21 cellular contexts compared by ENCODE assay signal in genomic region chr1:113630340-113631327, GRCh38.
DNase-seq lines count a peak whose midpoint lies in the region; ATAC-seq and TF ChIP-seq lines count a peak whose summit lies in the region.
"Had no signal": no experiment of that assay in that cellular context is flagged by ENCODE, and none has a peak within 500 bp of the region (broad histone marks: within the 10 kb centered on the region; RNA-seq: fewer than 3 reads in every experiment).

No MANE protein-coding gene starts in this region.

- H3K9ac ChIP-seq in PC-3 (ENCODE audit: low read length): no peak overlapping the region
- H3K9ac ChIP-seq: SK-N-SH had no signal

- CTCF ChIA-PET in activated naive CD4-positive, alpha-beta T cell treated with anti-CD3 and anti-CD28 coated beads, Interleukin-2, amount 10 ng/mL, durations not matched to agents 7 days and 5 days (lab: Charles Lee): interaction anchor here (0.8 kb wide), 1 partner anchor 155 kb away, joined by 3 read pairs; no protein-coding TSS in a partner anchor
- CTCF ChIA-PET in WTC11 (lab: Charles Lee) (no interaction called here), PC-3 (lab: Charles Lee) (no interaction called here)

- no TSS peak for BruUV-seq in PC-3 (replicated peaks; lab: Mats Ljungman, UMichigan)

- H3K27me3 Mint-ChIP-seq in activated naive CD4-positive, alpha-beta T cell treated with anti-CD3 and anti-CD28 coated beads, Interleukin-2, amount 50 U/mL, for 24 hours: no peaks in the 10 kb centered on the region
- no peaks in the 10 kb centered on the region for H3K27me3 Mint-ChIP-seq in activated naive CD4-positive, alpha-beta T cell treated with anti-CD3 and anti-CD28 coated beads, Interleukin-2, amount 10 ng/mL, durations not matched to agents 7 days and 5 days
- H3K27me3 Mint-ChIP-seq in WTC11 (ENCODE audit: low read depth): no peaks in the 10 kb centered on the region

- no peaks in the 10 kb centered on the region for H3F3A ChIP-seq in PC-3 (ENCODE audit: low read length, unreplicated experiment)

- intact Hi-C loops in PC-3 (cut with micrococcal nuclease): no loop called here

- ATAC-seq in WTC11 (peak; percentile 74), HG03196 (IDR thresholded peaks at IDR 0.05; ENCODE audit: unreplicated experiment) (no peak), HG03039 (IDR thresholded peaks at IDR 0.05; ENCODE audit: unreplicated experiment) (no peak), PC-3 (no peak)

- H3K4me1 Mint-ChIP-seq in activated naive CD4-positive, alpha-beta T cell treated with anti-CD3 and anti-CD28 coated beads, Interleukin-2, amount 50 U/mL, for 24 hours: no peaks in the 10 kb centered on the region
- no peaks in the 10 kb centered on the region for H3K4me1 Mint-ChIP-seq in activated naive CD4-positive, alpha-beta T cell treated with anti-CD3 and anti-CD28 coated beads, Interleukin-2, amount 10 ng/mL, durations not matched to agents 7 days and 5 days
- H3K4me1 Mint-ChIP-seq in WTC11: peaks cover 12% of the 10 kb centered on the region
- H3K4me1 Mint-ChIP-seq: CD14-positive monocyte had no signal

- H3K9me3 ChIP-seq in PC-3 (ENCODE audit: low read length): no peaks in the 10 kb centered on the region

- H3K36me3 Mint-ChIP-seq in activated naive CD4-positive, alpha-beta T cell treated with anti-CD3 and anti-CD28 coated beads, Interleukin-2, amount 50 U/mL, for 24 hours: peaks cover 31% of the 10 kb centered on the region
- peaks cover 11% of the 10 kb centered on the region for H3K36me3 Mint-ChIP-seq in activated naive CD4-positive, alpha-beta T cell treated with anti-CD3 and anti-CD28 coated beads, Interleukin-2, amount 10 ng/mL, durations not matched to agents 7 days and 5 days
- H3K36me3 Mint-ChIP-seq in WTC11: peaks cover 9% of the 10 kb centered on the region; the same call in 1 of the 2 replicates

- H3K9me2 ChIP-seq in PC-3 (replicated peaks; ENCODE audit: low read length): no peaks in the 10 kb centered on the region
- H3K9me2 ChIP-seq: SK-N-SH had no signal

- no peak overlapping the region for H3K27ac ChIP-seq in PC-3 (ENCODE audit: low read length)
- H3K27ac ChIP-seq: 22Rv1 had no signal

- H3K4me2 ChIP-seq in PC-3 (ENCODE audit: low read length): no peak overlapping the region
- H3K4me2 ChIP-seq: SK-N-SH had no signal

- no peak overlapping the region for H3K4me3 Mint-ChIP-seq in activated naive CD4-positive, alpha-beta T cell treated with anti-CD3 and anti-CD28 coated beads, Interleukin-2, amount 50 U/mL, for 24 hours
- no peak overlapping the region for H3K4me3 Mint-ChIP-seq in activated naive CD4-positive, alpha-beta T cell treated with anti-CD3 and anti-CD28 coated beads, Interleukin-2, amount 10 ng/mL, durations not matched to agents 7 days and 5 days
- H3K4me3 Mint-ChIP-seq in WTC11: no peak overlapping the region
- H3K4me3 Mint-ChIP-seq: CD14-positive monocyte had no signal

- POLR2A ChIA-PET in WTC11 (lab: Charles Lee) (interaction anchor here (0.6 kb wide), 1 partner anchor 183 kb away, joined by 3 read pairs; no protein-coding TSS in a partner anchor), PC-3 (lab: Charles Lee; ENCODE audit: unreplicated experiment) (no interaction called here)

- H3K27me3 ChIP-seq in PC-3 (ENCODE audit: low read length): no peaks in the 10 kb centered on the region

- H4K20me1 ChIP-seq in PC-3 (ENCODE audit: low read length): no peaks in the 10 kb centered on the region

- H3K9me3 Mint-ChIP-seq in activated naive CD4-positive, alpha-beta T cell treated with anti-CD3 and anti-CD28 coated beads, Interleukin-2, amount 50 U/mL, for 24 hours: peaks cover 27% of the 10 kb centered on the region
- peaks cover 15% of the 10 kb centered on the region for H3K9me3 Mint-ChIP-seq in activated naive CD4-positive, alpha-beta T cell treated with anti-CD3 and anti-CD28 coated beads, Interleukin-2, amount 10 ng/mL, durations not matched to agents 7 days and 5 days
- H3K9me3 Mint-ChIP-seq in WTC11: peaks cover 14% of the 10 kb centered on the region

- no peak overlapping the region for H3K4me3 ChIP-seq in PC-3 (ENCODE audit: low read length)

- no peak overlapping the region for H2AFZ ChIP-seq in PC-3 (ENCODE audit: low read length)

- no peaks in the 10 kb centered on the region for H3K4me1 ChIP-seq in PC-3 (ENCODE audit: insufficient read depth, low read length)

- no peak for TF ChIP-seq CTCF in WTC11 (IDR thresholded peaks at IDR 0.05)
- no peak for TF ChIP-seq CTCF in PC-3 (conservative IDR thresholded peaks at IDR 0.05; ENCODE audit: low read depth, low read length)

- H3K79me2 ChIP-seq in PC-3 (ENCODE audit: low read length): no peaks in the 10 kb centered on the region

- H3K27ac Mint-ChIP-seq in activated naive CD4-positive, alpha-beta T cell treated with anti-CD3 and anti-CD28 coated beads, Interleukin-2, amount 50 U/mL, for 24 hours: peak overlapping the region; percentile 17
- no peak overlapping the region for H3K27ac Mint-ChIP-seq in activated naive CD4-positive, alpha-beta T cell treated with anti-CD3 and anti-CD28 coated beads, Interleukin-2, amount 10 ng/mL, durations not matched to agents 7 days and 5 days
- H3K27ac Mint-ChIP-seq in WTC11: no peak overlapping the region

- no peaks in the 10 kb centered on the region; the same call in 1 of the 2 replicates for H3K36me3 ChIP-seq in PC-3 (ENCODE audit: low read depth, low read length)

- no peak for DNase-seq in activated naive CD4-positive, alpha-beta T cell treated with anti-CD3 and anti-CD28 coated beads, Interleukin-2, amount 10 ng/mL, durations not matched to agents 7 days and 5 days
- DNase-seq in WTC11 (ENCODE audit: low spot score) (no peak), islet precursor cell (peak; percentile 51), PC-3 (no peak)
- no peak for DNase-seq in activated CD4-positive, alpha-beta T cell treated with anti-CD3 and anti-CD28 coated beads, Interleukin-2, amount 50 U/mL, for 4 hours
- DNase-seq: DMS79; HCEC 1CT; MM.1S; NCI-H1092 treated with DMSO at 0.1 percent for 48 hours; NCI-H146; NCI-H2029 treated with DMSO at 0.1 percent for 48 hours; NCI-H2171; NCI-H446; NK-92 treated with Interleukin-12 subunit alpha and Interleukin-12 subunit beta, amount 100 ng/mL, for 24 hours; SHP77; SK-N-SH had no signal

TF ChIP-seq in WTC11, 78 proteins besides CTCF, POLR2A, EP300 and RAD21:
- TF ChIP-seq ZNF396 (CRISPR knock-in tag; IDR thresholded peaks at IDR 0.05; ENCODE audit: borderline replicate concordance) (no peak), ZNF263 (CRISPR knock-in tag; IDR thresholded peaks at IDR 0.05; ENCODE audit: low read depth) (peak; percentile 68; the same call in 1 of the 2 replicates), RELA (CRISPR knock-in tag; IDR thresholded peaks at IDR 0.05; ENCODE audit: borderline replicate concordance) (no peak), ELF4 (CRISPR knock-in tag; IDR thresholded peaks at IDR 0.05; ENCODE audit: low read depth) (no peak), ZBTB21 (CRISPR knock-in tag; IDR thresholded peaks at IDR 0.05; ENCODE audit: borderline replicate concordance) (no peak), MAX (CRISPR knock-in tag; IDR thresholded peaks at IDR 0.05) (no peak), ERG (CRISPR knock-in tag; IDR thresholded peaks at IDR 0.05) (no peak), CREM (CRISPR knock-in tag; IDR thresholded peaks at IDR 0.05) (no peak)
